In the genomic region with DNA sequence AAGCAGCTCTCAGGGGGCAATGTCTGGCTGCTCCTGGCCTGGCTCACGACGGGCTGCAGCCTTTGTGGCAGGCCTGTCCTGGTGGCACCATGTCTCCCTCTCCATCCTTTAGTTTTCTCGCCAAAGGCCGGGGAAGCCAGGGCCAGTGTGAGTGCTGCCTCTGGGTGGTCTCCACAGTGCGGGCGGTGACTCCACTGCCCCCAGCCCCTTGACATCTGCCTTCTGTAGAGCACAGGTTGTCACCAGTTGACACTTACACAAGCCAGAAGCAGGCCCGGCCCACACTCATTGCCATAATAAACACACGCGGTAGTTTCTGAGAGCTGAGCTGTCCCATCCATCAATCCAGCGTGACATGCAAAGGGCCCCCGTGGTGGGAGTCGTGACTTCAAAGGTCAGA, we compare ENCODE assay signal across 8 cellular contexts.
"Had no signal": no experiment of that assay in that cellular context is flagged by ENCODE, and none has a peak within 500 bp of the region (broad histone marks: within the 10 kb centered on the region; RNA-seq: fewer than 3 reads in every experiment).

No MANE protein-coding gene starts in this region.

- H3K4me3 Mint-ChIP-seq: GM23338, HFFc6, IgD-negative memory B cell had no signal

- H3K4me1 Mint-ChIP-seq: GM23338, IgD-negative memory B cell had no signal

- H3K36me3 Mint-ChIP-seq: IgD-negative memory B cell had no signal

- H3K4me1 ChIP-seq: HAP-1 had no signal

- H2AFZ ChIP-seq: GM23338 had no signal

- H3K36me3 ChIP-seq: HAP-1 had no signal

- H3K27ac ChIP-seq: HL-60 had no signal

- DNase-seq: H7, HFFc6 had no signal

- FAIRE-seq: HepG2 had no signal

- H3K27ac Mint-ChIP-seq: GM23338, HFFc6, IgD-negative memory B cell had no signal

- H3K4me3 ChIP-seq: GM23338, HAP-1 had no signal

- H3K9me3 ChIP-seq: HAP-1 had no signal

- H3K9me3 Mint-ChIP-seq: GM23338, HFFc6 had no signal

- H3K4me2 ChIP-seq: GM23338 had no signal

- ATAC-seq: GM23338, HCT116, HepG2 had no signal
